ENCODE assay signal across 9 cellular contexts in genomic region chr13:39603424-39603947, GRCh38. TPM values are rescaled to one million over a fixed set of nuclear protein-coding genes. Genes with fewer than 3 reads are reported as not detected.
DNase-seq lines count a peak whose midpoint lies in the region; TF ChIP-seq lines count a peak whose summit lies in the region.
"Had no signal": no experiment of that assay in that cellular context is flagged by ENCODE, and none has a peak within 500 bp of the region (broad histone marks: within the 10 kb centered on the region; RNA-seq: fewer than 3 reads in every experiment).

No MANE protein-coding gene starts in this region.

- peak; percentile 57 for DNase-seq in DMS 273 (lab: John Stamatoyannopoulos, UW; ENCODE audit: unreplicated experiment)
- DNase-seq in DMS 273 treated with DMSO at 0.1 percent for 48 hours (lab: John Stamatoyannopoulos, UW) = no peak
- DNase-seq in GM23248 = peak; percentile 70
- DNase-seq in NAMALWA (ENCODE audit: low spot score) = peak; percentile 48
- DNase-seq in islet precursor cell = peak; percentile 88
- DNase-seq in NCI-H510A treated with DMSO at 0.1 percent for 48 hours (lab: John Stamatoyannopoulos, UW) = no peak

- no peak for TF ChIP-seq CTCF in brain (conservative IDR thresholded peaks at IDR 0.05)

- H3K27me3 ChIP-seq in GM23248 (replicated peaks; ENCODE audit: insufficient read depth) = no peaks in the 10 kb centered on the region
- H3K27me3 ChIP-seq in stomach smooth muscle (ENCODE audit: control insufficient read depth in 1 of 2, insufficient read depth in 2 of 2, low read length in 2 of 2) = no peaks in the 10 kb centered on the region

- H3K4me2 ChIP-seq in GM23248 (ENCODE audit: unreplicated experiment) = peak overlapping the region; percentile 94

- peaks cover 7% of the 10 kb centered on the region; the same call in 1 of the 2 replicates for H3F3A ChIP-seq in GM23248 (ENCODE audit: insufficient read depth)

- H3K27me3 Mint-ChIP-seq in brain = peaks cover 9% of the 10 kb centered on the region

- H2AFZ ChIP-seq in GM23248 = peak overlapping the region; percentile 87

- WGBS in GM23248 (ENCODE audit: low coverage in 1 of 2, low lambda C conversion rate in 2 of 2, missing lambda C conversion rate in 2 of 2), 2 experiments = 0 to 1% methylated on average over 13 to 15 of the region's 15 CpGs

- in situ Hi-C loops in GM23248 (cut with MboI) = loop anchor here (10.0 to 25.0 kb wide), 3 partner anchors 179 to 566 kb away; partner anchors contain the start of genes NHLRC3 and PROSER1

- H3K4me3 Mint-ChIP-seq in brain = peak overlapping the region; percentile 83 to 95 (median 90)

- H3K27ac ChIP-seq in GM23248 = peak overlapping the region; percentile 63
- H3K27ac ChIP-seq in stomach smooth muscle (ENCODE audit: low read length) = peak overlapping the region; percentile 46
- H3K27ac ChIP-seq: 22Rv1 had no signal

- peaks cover 8% of the 10 kb centered on the region for H3K36me3 Mint-ChIP-seq in brain

- H3K4me3 ChIP-seq in GM23248 (peak overlapping the region; percentile 94), stomach smooth muscle (ENCODE audit: low read length in 2 of 2) (peak overlapping the region; percentile 88 to 97)

- H3K9me3 ChIP-seq in GM23248 (ENCODE audit: low read depth) (no peaks in the 10 kb centered on the region), stomach smooth muscle (ENCODE audit: control insufficient read depth in 2 of 2, low read length in 2 of 2) (no peaks in the 10 kb centered on the region)

- H3K79me2 ChIP-seq in GM23248 (ENCODE audit: insufficient read depth) = peaks cover 40% of the 10 kb centered on the region

- peaks cover 0 to 7% (median 0%) of the 10 kb centered on the region in 5 experiments for H3K9me3 Mint-ChIP-seq in brain

- H3K36me3 ChIP-seq in GM23248 (ENCODE audit: low read depth) = no peaks in the 10 kb centered on the region
- no peaks in the 10 kb centered on the region for H3K36me3 ChIP-seq in stomach smooth muscle (ENCODE audit: control insufficient read depth in 2 of 2, insufficient read depth in 2 of 2, low read length in 2 of 2)

- H3K4me1 ChIP-seq in GM23248 (ENCODE audit: insufficient read depth) (peaks cover 32% of the 10 kb centered on the region), stomach smooth muscle (ENCODE audit: control insufficient read depth, insufficient read depth, low read length) (peaks cover 9% of the 10 kb centered on the region)

- H3K27ac Mint-ChIP-seq in brain = peak overlapping the region in 4 of 5 experiments; percentile 82 to 96 (median 93)

- no peaks in the 10 kb centered on the region for H3K9me2 ChIP-seq in GM23248 (ENCODE audit: insufficient read depth)

- H3K4me1 Mint-ChIP-seq in brain = peaks cover 53% of the 10 kb centered on the region

- H4K20me1 ChIP-seq in GM23248 (ENCODE audit: insufficient read depth) = no peaks in the 10 kb centered on the region

- peak overlapping the region; percentile 83 for H3K9ac ChIP-seq in GM23248
- peak overlapping the region; percentile 79 to 80 for H3K9ac ChIP-seq in stomach smooth muscle (ENCODE audit: low read length in 2 of 2)

RNA-seq across cellular contexts. Expression of gene LHFPL6, which starts 0.5 kb away (rescaled TPM):
- total RNA-seq in GM23248 (2014; rRNA removed; shearing (Covaris generic)) = 74.4 and 91.2 TPM in 2 replicates
- polyA plus RNA-seq in GM23248 (2016; fragmentation: Nextera tagmentation; extraction: Ambion mirVana) = 111 and 117 TPM in 2 replicates
- polyA plus RNA-seq in brain (ENCODE audit: insufficient read depth, low read depth, low replicate concordance) = 26.4 TPM

RNA-seq across cellular contexts. Expression of gene COG6, which starts 52.0 kb away (rescaled TPM):
- 40.4 and 53.9 TPM in 2 replicates for total RNA-seq in GM23248 (2014; rRNA removed; shearing (Covaris generic))
- polyA plus RNA-seq in GM23248 (2016; fragmentation: Nextera tagmentation; extraction: Ambion mirVana) (32.9 and 35.2 TPM in 2 replicates), brain (ENCODE audit: insufficient read depth, low read depth, low replicate concordance) (5.8 TPM)

Comparison
In these comparisons a context has a peak if more than half of its experiments do, and no peak if none do; other contexts are left out.
1. DNase-seq: peak in DMS 273 (single experiment), GM23248 (single experiment), NAMALWA (single experiment) and islet precursor cell (single experiment); none in DMS 273 treated with DMSO at 0.1 percent for 48 hours (single experiment) and NCI-H510A treated with DMSO at 0.1 percent for 48 hours (single experiment).